9 cellular contexts compared by ENCODE assay signal in genomic region chr18:35973650-35974049, GRCh38.
A peak's percentile ranks its signal among the peaks of the same experiment; 100 is the strongest.
DNase-seq lines count a peak whose midpoint lies in the region; ATAC-seq and TF ChIP-seq lines count a peak whose summit lies in the region.
"Had no signal": no experiment of that assay in that cellular context is flagged by ENCODE, and none has a peak within 500 bp of the region (broad histone marks: within the 10 kb centered on the region; RNA-seq: fewer than 3 reads in every experiment).

No MANE protein-coding gene starts in this region.

- 93% methylated on average over 12 of the region's 12 CpGs for WGBS in right cardiac atrium

- DNase-seq in cardiac muscle cell (ENCODE audit: low read depth in 1 of 2, low spot score in 1 of 2) = no peak
- no peak for DNase-seq in right cardiac atrium
- DNase-seq in activated naive CD4-positive, alpha-beta T cell treated with anti-CD3 and anti-CD28 coated beads, Interleukin-2, amount 50 U/mL, for 72 hours (ENCODE audit: low spot score in 2 of 2) = no peak
- peak; percentile 5 for DNase-seq in kidney tubule cell (ENCODE audit: low spot score)
- no peak for DNase-seq in type B pancreatic cell (ENCODE audit: extremely low spot score, unreplicated experiment)
- no peak for DNase-seq in pons (ENCODE audit: low spot score)
- DNase-seq in DMS114 treated with DMSO at 0.1 percent for 48 hours (lab: John Stamatoyannopoulos, UW; ENCODE audit: unreplicated experiment) = no peak
- DNase-seq: MV-4-11 had no signal

- peak overlapping the region; percentile 83 for H3K4me3 ChIP-seq in cardiac muscle cell
- no peak overlapping the region for H3K4me3 ChIP-seq in right cardiac atrium (ENCODE audit: low read length)

- H3K4me3 Mint-ChIP-seq in type B pancreatic cell = peak overlapping the region; percentile 98

- peaks cover 3% of the 10 kb centered on the region for H3K27me3 Mint-ChIP-seq in type B pancreatic cell

- peak overlapping the region; percentile 96 for H3K27ac Mint-ChIP-seq in activated naive CD4-positive, alpha-beta T cell treated with anti-CD3 and anti-CD28 coated beads, Interleukin-2, amount 50 U/mL, for 72 hours
- H3K27ac Mint-ChIP-seq in type B pancreatic cell = peak overlapping the region; percentile 66

- H3K4me1 ChIP-seq in cardiac muscle cell (ENCODE audit: low read depth) (peaks cover 3% of the 10 kb centered on the region), right cardiac atrium (ENCODE audit: control insufficient read depth, insufficient read depth, low read length) (peaks cover 2% of the 10 kb centered on the region)

- H3K9me3 ChIP-seq in cardiac muscle cell (ENCODE audit: low read depth) (no peaks in the 10 kb centered on the region), right cardiac atrium (ENCODE audit: control insufficient read depth, low read length) (no peaks in the 10 kb centered on the region)

- intact Hi-C loops in right cardiac atrium (cut with DNase I) = no loop called here

- H3K27ac ChIP-seq in cardiac muscle cell (no peak overlapping the region), right cardiac atrium (ENCODE audit: low read length) (no peak overlapping the region)

- H3K27me3 ChIP-seq in cardiac muscle cell (no peaks in the 10 kb centered on the region), right cardiac atrium (ENCODE audit: control insufficient read depth, insufficient read depth) (no peaks in the 10 kb centered on the region)

- TF ChIP-seq CTCF in cardiac muscle cell (IDR thresholded peaks at IDR 0.05; ENCODE audit: low read depth, low read length) (no peak), type B pancreatic cell (conservative IDR thresholded peaks at IDR 0.05) (no peak)

- no peaks in the 10 kb centered on the region for H3K9me3 Mint-ChIP-seq in activated naive CD4-positive, alpha-beta T cell treated with anti-CD3 and anti-CD28 coated beads, Interleukin-2, amount 50 U/mL, for 72 hours
- no peaks in the 10 kb centered on the region for H3K9me3 Mint-ChIP-seq in type B pancreatic cell

- H3K36me3 ChIP-seq in cardiac muscle cell = peaks cover 28% of the 10 kb centered on the region

- peaks cover 10% of the 10 kb centered on the region for H3K4me1 Mint-ChIP-seq in type B pancreatic cell (ENCODE audit: unreplicated experiment)

- ATAC-seq in right cardiac atrium (no peak), GM21381 (IDR thresholded peaks at IDR 0.05; ENCODE audit: unreplicated experiment) (no peak)
- ATAC-seq in activated naive CD4-positive, alpha-beta T cell treated with anti-CD3 and anti-CD28 coated beads, Interleukin-2, amount 50 U/mL, for 72 hours = no peak

- H3K36me3 Mint-ChIP-seq in activated naive CD4-positive, alpha-beta T cell treated with anti-CD3 and anti-CD28 coated beads, Interleukin-2, amount 50 U/mL, for 72 hours = peaks cover 42 to 44% of the 10 kb centered on the region in 2 donors
- peaks cover 31% of the 10 kb centered on the region for H3K36me3 Mint-ChIP-seq in type B pancreatic cell
